ENCODE assay signal across 20 cellular contexts in genomic region chr4:2172161-2172560, GRCh38.
DNase-seq lines count a peak whose midpoint lies in the region; ATAC-seq and TF ChIP-seq lines count a peak whose summit lies in the region.
"Had no signal": no experiment of that assay in that cellular context is flagged by ENCODE, and none has a peak within 500 bp of the region (broad histone marks: within the 10 kb centered on the region; RNA-seq: fewer than 3 reads in every experiment).

No MANE protein-coding gene starts in this region.

- H3K27me3 Mint-ChIP-seq in activated CD4-positive, alpha-beta T cell treated with anti-CD3 and anti-CD28 coated beads, Interleukin-2, amount 10 ng/mL, durations not matched to agents 7 days and 5 days, result no peaks in the 10 kb centered on the region

- H3K4me3 ChIP-seq in aorta (ENCODE audit: low read length in 2 of 2) (no peak overlapping the region), ascending aorta (no peak overlapping the region)
- H3K4me3 ChIP-seq: adrenal gland, heart right ventricle, SJSA1, transverse colon had no signal

- no peaks in the 10 kb centered on the region for H3K9me3 Mint-ChIP-seq in activated CD4-positive, alpha-beta T cell treated with anti-CD3 and anti-CD28 coated beads, Interleukin-2, amount 10 ng/mL, durations not matched to agents 7 days and 5 days
- H3K9me3 Mint-ChIP-seq in stimulated activated effector memory CD8-positive, alpha-beta T cell treated with anti-CD3 and anti-CD28 coated beads, Interleukin-12 subunit alpha, Interleukin-12 subunit beta, amount 100 ng/mL, for 72 hours, result no peaks in the 10 kb centered on the region
- H3K9me3 Mint-ChIP-seq: CD14-positive monocyte had no signal

- 91 to 92% methylated on average over 4 of the region's 4 CpGs for WGBS in aorta, 2 donors

- H3K27ac ChIP-seq in aorta (ENCODE audit: low read depth in 1 of 2, low read length in 2 of 2) (no peak overlapping the region), ascending aorta (no peak overlapping the region)
- H3K27ac ChIP-seq: adrenal gland, SJSA1, transverse colon had no signal

- no peaks in the 10 kb centered on the region for H3K9me3 ChIP-seq in aorta (ENCODE audit: control insufficient read depth, low read length)
- H3K9me3 ChIP-seq in ascending aorta, result no peaks in the 10 kb centered on the region
- H3K9me3 ChIP-seq: adrenal gland, heart right ventricle, SJSA1, transverse colon had no signal

- ATAC-seq in stimulated activated effector memory CD8-positive, alpha-beta T cell treated with anti-CD3 and anti-CD28 coated beads, Interleukin-12 subunit alpha, Interleukin-12 subunit beta, amount 100 ng/mL, for 72 hours, result peak; percentile 46
- ATAC-seq in aorta (ENCODE audit: low FRiP score), result no peak
- no peak for ATAC-seq in stimulated activated naive CD8-positive, alpha-beta T cell treated with anti-CD3 and anti-CD28 coated beads, Interleukin-15, Interleukin-2, amounts not matched to agents 100 U/mL and 50 U/mL, for 24 hours
- ATAC-seq: heart right ventricle had no signal

- H3K4me1 ChIP-seq in aorta (ENCODE audit: control insufficient read depth in 1 of 2, insufficient read depth in 2 of 2, low read length in 2 of 2) (no peaks in the 10 kb centered on the region), ascending aorta (no peaks in the 10 kb centered on the region)
- H3K4me1 ChIP-seq: adrenal gland, SJSA1 had no signal

- H3K27me3 ChIP-seq in aorta (ENCODE audit: control insufficient read depth in 1 of 2, insufficient read depth in 2 of 2, low read length in 1 of 2), result no peaks in the 10 kb centered on the region
- no peaks in the 10 kb centered on the region for H3K27me3 ChIP-seq in ascending aorta
- H3K27me3 ChIP-seq: adrenal gland, heart right ventricle, SJSA1, transverse colon had no signal

- H3K36me3 Mint-ChIP-seq in activated CD4-positive, alpha-beta T cell treated with anti-CD3 and anti-CD28 coated beads, Interleukin-2, amount 10 ng/mL, durations not matched to agents 7 days and 5 days (ENCODE audit: low read depth), result peaks cover 4% of the 10 kb centered on the region
- H3K36me3 Mint-ChIP-seq in stimulated activated effector memory CD8-positive, alpha-beta T cell treated with anti-CD3 and anti-CD28 coated beads, Interleukin-12 subunit alpha, Interleukin-12 subunit beta, amount 100 ng/mL, for 72 hours, result no peaks in the 10 kb centered on the region

- POLR2A ChIA-PET in activated CD4-positive, alpha-beta T cell treated with anti-CD3 and anti-CD28 coated beads, Interleukin-2, amount 10 ng/mL, durations not matched to agents 7 days and 5 days (lab: Charles Lee), result interaction anchor here (0.5 to 0.9 kb wide), 3 partner anchors 163 to 240 kb away, joined by 3 to 6 read pairs (median 4); no protein-coding TSS in a partner anchor

- intact Hi-C loops in aorta (cut with DNase I) (no loop called here), ascending aorta (cut with DNase I) (no loop called here)

- no peak for TF ChIP-seq CTCF in ascending aorta (IDR thresholded peaks at IDR 0.05)

- peak overlapping the region; percentile 78 for H3K27ac Mint-ChIP-seq in activated CD4-positive, alpha-beta T cell treated with anti-CD3 and anti-CD28 coated beads, Interleukin-2, amount 10 ng/mL, durations not matched to agents 7 days and 5 days
- H3K27ac Mint-ChIP-seq in stimulated activated effector memory CD8-positive, alpha-beta T cell treated with anti-CD3 and anti-CD28 coated beads, Interleukin-12 subunit alpha, Interleukin-12 subunit beta, amount 100 ng/mL, for 72 hours, result peak overlapping the region; percentile 7

- H3K36me3 ChIP-seq in aorta (ENCODE audit: control insufficient read depth in 1 of 2, insufficient read depth in 2 of 2, low read length in 1 of 2) (peaks cover 0 to 3% of the 10 kb centered on the region in 2 donors), ascending aorta (no peaks in the 10 kb centered on the region)
- H3K36me3 ChIP-seq: adrenal gland, SJSA1, transverse colon had no signal

- H3K4me1 Mint-ChIP-seq in activated CD4-positive, alpha-beta T cell treated with anti-CD3 and anti-CD28 coated beads, Interleukin-2, amount 10 ng/mL, durations not matched to agents 7 days and 5 days, result peaks cover 37% of the 10 kb centered on the region
- peaks cover 17% of the 10 kb centered on the region for H3K4me1 Mint-ChIP-seq in stimulated activated effector memory CD8-positive, alpha-beta T cell treated with anti-CD3 and anti-CD28 coated beads, Interleukin-12 subunit alpha, Interleukin-12 subunit beta, amount 100 ng/mL, for 72 hours

- CTCF ChIA-PET in activated CD4-positive, alpha-beta T cell treated with anti-CD3 and anti-CD28 coated beads, Interleukin-2, amount 10 ng/mL, durations not matched to agents 7 days and 5 days (lab: Charles Lee), result interaction anchor here (0.6 to 1.2 kb wide), 2 partner anchors 9 to 263 kb away, joined by 3 to 4 read pairs; no protein-coding TSS in a partner anchor

- peak overlapping the region; percentile 0 for H3K4me3 Mint-ChIP-seq in activated CD4-positive, alpha-beta T cell treated with anti-CD3 and anti-CD28 coated beads, Interleukin-2, amount 10 ng/mL, durations not matched to agents 7 days and 5 days
- H3K4me3 Mint-ChIP-seq in stimulated activated effector memory CD8-positive, alpha-beta T cell treated with anti-CD3 and anti-CD28 coated beads, Interleukin-12 subunit alpha, Interleukin-12 subunit beta, amount 100 ng/mL, for 72 hours, result no peak overlapping the region

- peak; percentile 25 for DNase-seq in activated CD4-positive, alpha-beta T cell treated with anti-CD3 and anti-CD28 coated beads, Interleukin-2, amount 10 ng/mL, durations not matched to agents 7 days and 5 days
- DNase-seq in activated CD4-positive, alpha-beta T cell treated with anti-CD3 and anti-CD28 coated beads for 1 hour, result no peak
- DNase-seq in NOMO-1 treated with DMSO at 0.1 percent for 48 hours (lab: John Stamatoyannopoulos, UW; ENCODE audit: unreplicated experiment) (peak; percentile 76), aorta (no peak), ascending aorta (ENCODE audit: low spot score in 2 of 2) (no peak)
- peak; percentile 21 for DNase-seq in central memory CD4-positive, alpha-beta T cell
- DNase-seq in stimulated activated effector memory CD8-positive, alpha-beta T cell treated with anti-CD3 and anti-CD28 coated beads, Interleukin-12 subunit alpha, Interleukin-12 subunit beta, amount 100 ng/mL, for 72 hours (ENCODE audit: low spot score in 2 of 2), result no peak
- no peak for DNase-seq in stimulated activated naive CD8-positive, alpha-beta T cell treated with anti-CD3 and anti-CD28 coated beads, Interleukin-15, Interleukin-2, amounts not matched to agents 100 U/mL and 50 U/mL, for 24 hours
- DNase-seq: effector memory CD4-positive, alpha-beta T cell; H7; heart right ventricle; islet precursor cell; NCI-H1694 treated with DMSO at 0.1 percent for 48 hours; NCI-H510A; retina; T1000; transverse colon had no signal

Comparison
In these comparisons a context has a peak if more than half of its experiments do, and no peak if none do; other contexts are left out.
1. DNase-seq: peak in activated CD4-positive, alpha-beta T cell treated with anti-CD3 and anti-CD28 coated beads, Interleukin-2, amount 10 ng/mL, durations not matched to agents 7 days and 5 days (single experiment), NOMO-1 treated with DMSO at 0.1 percent for 48 hours (single experiment) and central memory CD4-positive, alpha-beta T cell (single experiment); none in activated CD4-positive, alpha-beta T cell treated with anti-CD3 and anti-CD28 coated beads for 1 hour (single experiment), stimulated activated effector memory CD8-positive, alpha-beta T cell treated with anti-CD3 and anti-CD28 coated beads, Interleukin-12 subunit alpha, Interleukin-12 subunit beta, amount 100 ng/mL, for 72 hours (0 of 2), aorta (0 of 2), stimulated activated naive CD8-positive, alpha-beta T cell treated with anti-CD3 and anti-CD28 coated beads, Interleukin-15, Interleukin-2, amounts not matched to agents 100 U/mL and 50 U/mL, for 24 hours (single experiment) and ascending aorta (0 of 2).